20 cellular contexts compared by ENCODE assay signal in genomic region chr5:158522001-158522400, GRCh38.
DNase-seq lines count a peak whose midpoint lies in the region; ATAC-seq, FAIRE-seq and TF ChIP-seq lines count a peak whose summit lies in the region.
"Had no signal": no experiment of that assay in that cellular context is flagged by ENCODE, and none has a peak within 500 bp of the region (broad histone marks: within the 10 kb centered on the region; RNA-seq: fewer than 3 reads in every experiment).

No MANE protein-coding gene starts in this region.

- WGBS in K562 (ENCODE audit: insufficient coverage, low coverage, missing lambda C conversion rate): 0% methylated on average over 3 of the region's 3 CpGs

- H3K4me2 ChIP-seq in K562 (ENCODE audit: insufficient read depth, low read length): no peak overlapping the region

- H3K9me1 ChIP-seq in K562 (ENCODE audit: control insufficient read depth, insufficient read depth, low read length): no peaks in the 10 kb centered on the region

- H3K79me2 ChIP-seq in K562 (ENCODE audit: control insufficient read depth, insufficient read depth, low read length): no peaks in the 10 kb centered on the region

- no peak overlapping the region for H3K4me3 Mint-ChIP-seq in progenitor cell of endocrine pancreas (ENCODE audit: low read depth)
- H3K4me3 Mint-ChIP-seq: activated CD4-positive, alpha-beta T cell treated with anti-CD3 and anti-CD28 coated beads, Interleukin-2, amount 10 ng/mL, durations not matched to agents 7 days and 5 days; brain had no signal

- FAIRE-seq in K562 (lab: Jason Lieb, UNC): no peak
- FAIRE-seq: TTC549 had no signal

- no peak for TF ChIP-seq RAD21 in K562 (CRISPR knock-in tag; conservative IDR thresholded peaks at IDR 0.05 in 1 of 2, IDR thresholded peaks at IDR 0.05 in 1 of 2)

- H2AFZ ChIP-seq in K562 (ENCODE audit: low read depth, low read length): no peak overlapping the region

- H3K27ac Mint-ChIP-seq in progenitor cell of endocrine pancreas: no peak overlapping the region
- H3K27ac Mint-ChIP-seq: activated CD4-positive, alpha-beta T cell treated with anti-CD3 and anti-CD28 coated beads, Interleukin-2, amount 10 ng/mL, durations not matched to agents 7 days and 5 days had no signal

- no peaks in the 10 kb centered on the region for H3K4me1 ChIP-seq in K562 (replicated peaks in 1 of 2; ENCODE audit: control insufficient read depth in 2 of 2, insufficient read depth in 2 of 2, low read length in 2 of 2)
- H3K4me1 ChIP-seq: Caco-2 had no signal

- POLR2A ChIA-PET in K562 (lab: Yijun Ruan, JAX): interaction anchor here (0.6 kb wide), 1 partner anchor 342 kb away, joined by 3 read pairs; no protein-coding TSS in a partner anchor

- no peaks in the 10 kb centered on the region for H3K9me3 ChIP-seq in K562 (replicated peaks; ENCODE audit: control insufficient read depth, insufficient read depth, low read depth, low read length)
- H3K9me3 ChIP-seq: Caco-2, mucosa of descending colon, neutrophil had no signal

- no TSS peak for BruUV-seq in K562 (replicated peaks; lab: Mats Ljungman, UMichigan)

- H4K20me1 ChIP-seq in K562 (replicated peaks; ENCODE audit: control insufficient read depth, insufficient read depth, low read length): no peaks in the 10 kb centered on the region

- TF ChIP-seq CTCF in AG10803 (conservative IDR thresholded peaks at IDR 0.05; ENCODE audit: low read length) (no peak), K562 (IDR thresholded peaks at IDR 0.05 in 2 of 3, conservative IDR thresholded peaks at IDR 0.05 in 1 of 3; ENCODE audit: insufficient read depth in 2 of 3, low read depth in 1 of 3, low read length in 3 of 3) (no peak), progenitor cell of endocrine pancreas (IDR thresholded peaks at IDR 0.05; ENCODE audit: unreplicated experiment) (no peak)

- TF ChIP-seq EP300 in K562 (IDR thresholded peaks at IDR 0.05; ENCODE audit: low read length): no peak

- no peak for TF ChIP-seq POLR2A in K562 (conservative IDR thresholded peaks at IDR 0.05)

- no peaks in the 10 kb centered on the region for H3K27me3 ChIP-seq in K562 (ENCODE audit: control insufficient read depth in 2 of 2, insufficient read depth in 2 of 2, low read length in 2 of 2)
- H3K27me3 ChIP-seq: neutrophil had no signal

- H3K9me3 Mint-ChIP-seq in progenitor cell of endocrine pancreas (ENCODE audit: low read depth): no peaks in the 10 kb centered on the region

- no peak for ATAC-seq in K562
- ATAC-seq: HCT116, mucosa of descending colon had no signal

- H3K36me3 Mint-ChIP-seq in progenitor cell of endocrine pancreas (ENCODE audit: insufficient read depth): no peaks in the 10 kb centered on the region
- H3K36me3 Mint-ChIP-seq: brain had no signal

- DNase-seq in AG10803 (ENCODE audit: low read depth) (peak; percentile 69), MV-4-11 (lab: John Stamatoyannopoulos, UW) (peak; percentile 27), K562 (ENCODE audit: extremely low read depth in 1 of 4, low spot score in 3 of 4) (no peak), iris pigment epithelial cell (ENCODE audit: low read depth) (peak; percentile 76), superior temporal gyrus (ENCODE audit: extremely low spot score) (no peak), progenitor cell of endocrine pancreas (ENCODE audit: low spot score, unreplicated experiment) (no peak), NCI-H2227 treated with DMSO at 0.1 percent for 48 hours (lab: John Stamatoyannopoulos, UW) (no peak), NCI-H2196 (lab: John Stamatoyannopoulos, UW; ENCODE audit: unreplicated experiment) (no peak)
- DNase-seq: activated CD4-positive, alpha-beta T cell treated with anti-CD3 and anti-CD28 coated beads, Interleukin-2, amount 10 ng/mL, durations not matched to agents 7 days and 5 days; activated naive CD4-positive, alpha-beta T cell; Caco-2; left cardiac atrium; mucosa of descending colon; NCI-H1694 treated with DMSO at 0.1 percent for 48 hours; NCI-H510A; substantia nigra had no signal

- CTCF ChIA-PET in K562 (lab: Yijun Ruan, JAX; ENCODE audit: low intra/inter-chr PET ratio): no interaction called here

- no peak overlapping the region for H3K27ac ChIP-seq in K562 (ENCODE audit: extremely low read depth, low read depth, low read length)
- H3K27ac ChIP-seq: neutrophil had no signal

- H3K27me3 Mint-ChIP-seq in progenitor cell of endocrine pancreas: peaks cover 3% of the 10 kb centered on the region
- H3K27me3 Mint-ChIP-seq: activated CD4-positive, alpha-beta T cell treated with anti-CD3 and anti-CD28 coated beads, Interleukin-2, amount 10 ng/mL, durations not matched to agents 7 days and 5 days had no signal

- in situ Hi-C loops in K562 (cut with MboI): no loop called here

- no peak overlapping the region; the same call in 1 of the 2 replicates for H3K4me3 ChIP-seq in AG10803 (ENCODE audit: low read length)
- no peak overlapping the region for H3K4me3 ChIP-seq in K562
- H3K4me3 ChIP-seq: mucosa of descending colon had no signal

- intact Hi-C loops in K562 (cut with micrococcal nuclease): no loop called here

- no peak overlapping the region for H3K9ac ChIP-seq in K562 (ENCODE audit: insufficient read depth in 1 of 2, low read depth in 2 of 2, low read length in 2 of 2)

- H3K36me3 ChIP-seq in K562 (ENCODE audit: control insufficient read depth, insufficient read depth, low read length): no peaks in the 10 kb centered on the region
- H3K36me3 ChIP-seq: neutrophil had no signal

- peaks cover 5% of the 10 kb centered on the region for H3K4me1 Mint-ChIP-seq in progenitor cell of endocrine pancreas (ENCODE audit: low read depth)
- H3K4me1 Mint-ChIP-seq: activated CD4-positive, alpha-beta T cell treated with anti-CD3 and anti-CD28 coated beads, Interleukin-2, amount 10 ng/mL, durations not matched to agents 7 days and 5 days had no signal

TF ChIP-seq in K562, 482 proteins besides CTCF, POLR2A, EP300 and RAD21:
- no peak for TF ChIP-seq CEBPG (CRISPR knock-in tag; IDR thresholded peaks at IDR 0.05)
- peak; percentile 32 to 56; a peak in 3 of 4 replicates for TF ChIP-seq CEBPG (tag; conservative IDR thresholded peaks at IDR 0.05 in 1 of 2, IDR thresholded peaks at IDR 0.05 in 1 of 2)
- TF ChIP-seq HOXB6 (CRISPR knock-in tag; IDR thresholded peaks at IDR 0.05; ENCODE audit: borderline replicate concordance): no peak

Comparison
In these comparisons a context has a peak if more than half of its experiments do, and no peak if none do; other contexts are left out.
1. DNase-seq: peak in AG10803 (single experiment), MV-4-11 (single experiment) and iris pigment epithelial cell (single experiment); none in K562 (0 of 4), superior temporal gyrus (single experiment), progenitor cell of endocrine pancreas (single experiment), NCI-H2227 treated with DMSO at 0.1 percent for 48 hours (single experiment) and NCI-H2196 (single experiment).